In genomic region chr5:34918025-34918424, GRCh38 we compare ENCODE assay signal across 18 cellular contexts. TPM values are rescaled to one million over a fixed set of nuclear protein-coding genes. Genes with fewer than 3 reads are reported as not detected.
DNase-seq lines count a peak whose midpoint lies in the region; TF ChIP-seq lines count a peak whose summit lies in the region.
"Had no signal": no experiment of that assay in that cellular context is flagged by ENCODE, and none has a peak within 500 bp of the region (broad histone marks: within the 10 kb centered on the region; RNA-seq: fewer than 3 reads in every experiment).

No MANE protein-coding gene starts in this region.

- H3K36me3 ChIP-seq in HUES64 (ENCODE audit: insufficient read depth, low read length), result peaks cover 62% of the 10 kb centered on the region

- 99% methylated on average over 3 of the region's 4 CpGs for WGBS in HUES64

- H3K9ac ChIP-seq in HUES64 (ENCODE audit: low read depth, low read length), result no peak overlapping the region

- H3K27me3 Mint-ChIP-seq in activated naive CD4-positive, alpha-beta T cell treated with anti-CD3 and anti-CD28 coated beads for 36 hours (ENCODE audit: low read depth), result no peaks in the 10 kb centered on the region
- no peaks in the 10 kb centered on the region for H3K27me3 Mint-ChIP-seq in activated T-helper 2 cell treated with anti-CD3 and anti-CD28 coated beads, Interferon-gamma antibody, Interleukin-2, Interleukin-4, amounts not matched to agents 10 μg/mL and 5 μg/mL and 100 μg/mL, durations not matched to agents 14 hours and 24 hours and 36 hours (ENCODE audit: low read depth)
- no peaks in the 10 kb centered on the region for H3K27me3 Mint-ChIP-seq in progenitor cell of endocrine pancreas

- no peak for TF ChIP-seq CTCF in progenitor cell of endocrine pancreas (IDR thresholded peaks at IDR 0.05; ENCODE audit: unreplicated experiment)

- peaks cover 43% of the 10 kb centered on the region for H3K36me3 Mint-ChIP-seq in activated naive CD4-positive, alpha-beta T cell treated with anti-CD3 and anti-CD28 coated beads for 36 hours (ENCODE audit: low read depth)
- peaks cover 61% of the 10 kb centered on the region for H3K36me3 Mint-ChIP-seq in activated T-helper 2 cell treated with anti-CD3 and anti-CD28 coated beads, Interferon-gamma antibody, Interleukin-2, Interleukin-4, amounts not matched to agents 10 μg/mL and 5 μg/mL and 100 μg/mL, durations not matched to agents 14 hours and 24 hours and 36 hours (ENCODE audit: low read depth)
- H3K36me3 Mint-ChIP-seq in progenitor cell of endocrine pancreas (ENCODE audit: insufficient read depth), result peaks cover 6% of the 10 kb centered on the region

- DNase-seq in activated naive CD4-positive, alpha-beta T cell treated with anti-CD3 and anti-CD28 coated beads for 36 hours, result no peak
- DNase-seq in activated naive CD4-positive, alpha-beta T cell (lab: John Stamatoyannopoulos, UW), result no peak
- DNase-seq in activated T-helper 2 cell treated with anti-CD3 and anti-CD28 coated beads, Interferon-gamma antibody, Interleukin-2, Interleukin-4, amounts not matched to agents 10 μg/mL and 5 μg/mL and 100 μg/mL, durations not matched to agents 14 hours and 24 hours and 36 hours (ENCODE audit: low spot score), result no peak
- no peak for DNase-seq in progenitor cell of endocrine pancreas (ENCODE audit: low spot score, unreplicated experiment)
- DNase-seq in T-helper 1 cell, result no peak
- DNase-seq in AG08395 (ENCODE audit: low spot score), result no peak
- no peak for DNase-seq in stimulated activated CD4-positive, alpha-beta T cell treated with anti-CD3 and anti-CD28 coated beads, Interleukin-2, amount 100 ng/mL, for 24 hours
- DNase-seq: activated CD4-positive, alpha-beta T cell treated with anti-CD3 and anti-CD28 coated beads, Interleukin-2, amount 50 U/mL, for 48 hours; activated effector memory CD4-positive, alpha-beta T cell treated with anti-CD3 and anti-CD28 coated beads, Interleukin-2, amount 50 U/mL, for 16 hours; DMS79 treated with DMSO at 0.1 percent for 48 hours; H7; islet precursor cell; NCI-H2227 treated with DMSO at 0.1 percent for 48 hours; psoas muscle; stimulated activated CD4-positive, alpha-beta T cell treated with anti-CD3 and anti-CD28 coated beads, Interleukin-15, amount 100 ng/mL, for 24 hours; T-helper 9 cell; testis had no signal

- CTCF ChIA-PET in activated naive CD4-positive, alpha-beta T cell treated with anti-CD3 and anti-CD28 coated beads for 36 hours (lab: Charles Lee), result interaction anchor here (1.2 to 1.8 kb wide), 2 partner anchors 14 to 22 kb away, joined by 3 to 7 read pairs; no protein-coding TSS in a partner anchor

- peaks cover 14% of the 10 kb centered on the region for H3K4me1 ChIP-seq in HUES64 (ENCODE audit: insufficient read depth, low read length)

- H3K4me1 Mint-ChIP-seq in activated naive CD4-positive, alpha-beta T cell treated with anti-CD3 and anti-CD28 coated beads for 36 hours (ENCODE audit: low read depth), result peaks cover 41% of the 10 kb centered on the region
- peaks cover 26% of the 10 kb centered on the region for H3K4me1 Mint-ChIP-seq in activated T-helper 2 cell treated with anti-CD3 and anti-CD28 coated beads, Interferon-gamma antibody, Interleukin-2, Interleukin-4, amounts not matched to agents 10 μg/mL and 5 μg/mL and 100 μg/mL, durations not matched to agents 14 hours and 24 hours and 36 hours (ENCODE audit: low read depth)
- H3K4me1 Mint-ChIP-seq in progenitor cell of endocrine pancreas (ENCODE audit: low read depth), result peaks cover 25% of the 10 kb centered on the region

- H3K9me3 ChIP-seq in HUES64 (ENCODE audit: insufficient read depth, low read depth, low read length), result no peaks in the 10 kb centered on the region
- H3K9me3 ChIP-seq: psoas muscle, testis had no signal

- no peaks in the 10 kb centered on the region for H3K27me3 ChIP-seq in HUES64 (ENCODE audit: insufficient read depth, low read length)
- H3K27me3 ChIP-seq: testis had no signal

- H3K27ac Mint-ChIP-seq in activated naive CD4-positive, alpha-beta T cell treated with anti-CD3 and anti-CD28 coated beads for 36 hours, result peak overlapping the region; percentile 75
- peak overlapping the region; percentile 82 for H3K27ac Mint-ChIP-seq in activated T-helper 2 cell treated with anti-CD3 and anti-CD28 coated beads, Interferon-gamma antibody, Interleukin-2, Interleukin-4, amounts not matched to agents 10 μg/mL and 5 μg/mL and 100 μg/mL, durations not matched to agents 14 hours and 24 hours and 36 hours
- peak overlapping the region; percentile 31 for H3K27ac Mint-ChIP-seq in progenitor cell of endocrine pancreas

- 0 out of 2 replicates have a peak overlapping the region, but pooled peaks have one; percentile 18 for H3K4me3 ChIP-seq in HUES64 (ENCODE audit: low read length)
- H3K4me3 ChIP-seq: psoas muscle, testis had no signal

- no peak overlapping the region for H3K4me3 Mint-ChIP-seq in activated naive CD4-positive, alpha-beta T cell treated with anti-CD3 and anti-CD28 coated beads for 36 hours
- H3K4me3 Mint-ChIP-seq in activated T-helper 2 cell treated with anti-CD3 and anti-CD28 coated beads, Interferon-gamma antibody, Interleukin-2, Interleukin-4, amounts not matched to agents 10 μg/mL and 5 μg/mL and 100 μg/mL, durations not matched to agents 14 hours and 24 hours and 36 hours (ENCODE audit: low read depth), result no peak overlapping the region
- peak overlapping the region; percentile 17 for H3K4me3 Mint-ChIP-seq in progenitor cell of endocrine pancreas (ENCODE audit: low read depth)

- H3K9me3 Mint-ChIP-seq in activated naive CD4-positive, alpha-beta T cell treated with anti-CD3 and anti-CD28 coated beads for 36 hours, result no peaks in the 10 kb centered on the region
- no peaks in the 10 kb centered on the region for H3K9me3 Mint-ChIP-seq in activated T-helper 2 cell treated with anti-CD3 and anti-CD28 coated beads, Interferon-gamma antibody, Interleukin-2, Interleukin-4, amounts not matched to agents 10 μg/mL and 5 μg/mL and 100 μg/mL, durations not matched to agents 14 hours and 24 hours and 36 hours
- H3K9me3 Mint-ChIP-seq in progenitor cell of endocrine pancreas (ENCODE audit: low read depth), result no peaks in the 10 kb centered on the region

- intact Hi-C loops in activated naive CD4-positive, alpha-beta T cell treated with anti-CD3 and anti-CD28 coated beads for 36 hours (cut with micrococcal nuclease), result loop anchor here (5.0 kb wide), 2 partner anchors 386 to 1959 kb away; partner anchors contain the start of gene NIPBL
- intact Hi-C loops in activated T-helper 2 cell treated with anti-CD3 and anti-CD28 coated beads, Interferon-gamma antibody, Interleukin-2, Interleukin-4, amounts not matched to agents 10 μg/mL and 5 μg/mL and 100 μg/mL, durations not matched to agents 14 hours and 24 hours and 36 hours (cut with micrococcal nuclease), result loop anchor here (10.0 kb wide), 1 partner anchor 1473 kb away; the partner anchor contains the start of gene TARS1

- no peak overlapping the region for H3K27ac ChIP-seq in HUES64 (ENCODE audit: low read depth, low read length)
- H3K27ac ChIP-seq: psoas muscle, testis had no signal

RNA-seq across cellular contexts. Expression of gene BRIX1, which starts 2.5 kb away (rescaled TPM):
- 10 to 100 TPM; 66.5 to 69.0 TPM for total RNA-seq in activated naive CD4-positive, alpha-beta T cell treated with anti-CD3 and anti-CD28 coated beads for 36 hours
- 67.7 TPM for polyA plus RNA-seq in HUES64 (2013, experiment 1 of 2)
- polyA plus RNA-seq in HUES64 (2013, experiment 2 of 2), result 58.5 TPM
- 86.2 and 91.8 TPM in 2 replicates for total RNA-seq in activated T-helper 2 cell treated with anti-CD3 and anti-CD28 coated beads, Interferon-gamma antibody, Interleukin-2, Interleukin-4, amounts not matched to agents 10 μg/mL and 5 μg/mL and 100 μg/mL, durations not matched to agents 14 hours and 24 hours and 36 hours
- total RNA-seq in progenitor cell of endocrine pancreas, result 30.6 and 31.4 TPM in 2 replicates

RNA-seq across cellular contexts. Expression of gene RAD1, which starts 2.7 kb away (rescaled TPM):
- 10 to 100 TPM; 38.8 to 40.7 TPM for total RNA-seq in activated naive CD4-positive, alpha-beta T cell treated with anti-CD3 and anti-CD28 coated beads for 36 hours
- polyA plus RNA-seq in HUES64 (2013, experiment 1 of 2), result 38.9 TPM
- 38.1 TPM for polyA plus RNA-seq in HUES64 (2013, experiment 2 of 2)
- 37.6 and 42.3 TPM in 2 replicates for total RNA-seq in activated T-helper 2 cell treated with anti-CD3 and anti-CD28 coated beads, Interferon-gamma antibody, Interleukin-2, Interleukin-4, amounts not matched to agents 10 μg/mL and 5 μg/mL and 100 μg/mL, durations not matched to agents 14 hours and 24 hours and 36 hours
- total RNA-seq in progenitor cell of endocrine pancreas, result 32.4 and 33.7 TPM in 2 replicates

RNA-seq across cellular contexts. Expression of gene DNAJC21, which starts 11.3 kb away (rescaled TPM):
- 10 to 100 TPM; 59.1 to 62.1 TPM for total RNA-seq in activated naive CD4-positive, alpha-beta T cell treated with anti-CD3 and anti-CD28 coated beads for 36 hours
- 38.5 TPM for polyA plus RNA-seq in HUES64 (2013, experiment 1 of 2)
- 45.8 TPM for polyA plus RNA-seq in HUES64 (2013, experiment 2 of 2)
- 62.7 and 65.2 TPM in 2 replicates for total RNA-seq in activated T-helper 2 cell treated with anti-CD3 and anti-CD28 coated beads, Interferon-gamma antibody, Interleukin-2, Interleukin-4, amounts not matched to agents 10 μg/mL and 5 μg/mL and 100 μg/mL, durations not matched to agents 14 hours and 24 hours and 36 hours
- 48.1 and 50.3 TPM in 2 replicates for total RNA-seq in progenitor cell of endocrine pancreas

Comparison
In these comparisons a context has a peak if more than half of its experiments do, and no peak if none do; other contexts are left out.
1. H3K27ac Mint-ChIP-seq: peak in every context shown above with its lines; median percentile 82 in activated T-helper 2 cell treated with anti-CD3 and anti-CD28 coated beads, Interferon-gamma antibody, Interleukin-2, Interleukin-4, amounts not matched to agents 10 μg/mL and 5 μg/mL and 100 μg/mL, durations not matched to agents 14 hours and 24 hours and 36 hours; 75 in activated naive CD4-positive, alpha-beta T cell treated with anti-CD3 and anti-CD28 coated beads for 36 hours; 31 in progenitor cell of endocrine pancreas.